ENCODE assay signal across 1 cellular context in genomic region chr10:48463318-48464003, GRCh38.
TF ChIP-seq lines count a peak whose summit lies in the region.

No MANE protein-coding gene starts in this region.

TF ChIP-seq in K562, 482 proteins besides CTCF, POLR2A, EP300 and RAD21 (continues in another document):
- TF ChIP-seq RREB1 (CRISPR knock-in tag; IDR thresholded peaks at IDR 0.05) (peak; percentile 56; the same call in 1 of the 2 replicates), JUND (IDR thresholded peaks at IDR 0.05; ENCODE audit: borderline replicate concordance, low read depth, low read length) (no peak), JUND (tag; IDR thresholded peaks at IDR 0.05; ENCODE audit: borderline replicate concordance, low read depth, low read length) (0 out of 3 replicates have a peak, but pooled peaks have one; percentile 22), ZNF592 (IDR thresholded peaks at IDR 0.05) (peak; percentile 82), SMAD1 (IDR thresholded peaks at IDR 0.05; ENCODE audit: low read depth, low read length, partially characterized antibody) (no peak), ZNF668 (CRISPR knock-in tag; IDR thresholded peaks at IDR 0.05) (peak; percentile 9; the same call in 1 of the 2 replicates), MAZ (CRISPR knock-in tag; conservative IDR thresholded peaks at IDR 0.05 in 1 of 2, IDR thresholded peaks at IDR 0.05 in 1 of 2) (peak in 1 of 2 experiments; percentile 39; a peak in 1 of 4 replicates), ID3 (CRISPR knock-in tag; IDR thresholded peaks at IDR 0.05) (no peak), ID3 (tag; IDR thresholded peaks at IDR 0.05) (0 out of 2 replicates have a peak, but pooled peaks have one; percentile 22), NR1H2 (CRISPR knock-in tag; IDR thresholded peaks at IDR 0.05) (no peak), ZNF507 (tag; conservative IDR thresholded peaks at IDR 0.05) (no peak), ZBTB7A (IDR thresholded peaks at IDR 0.05; ENCODE audit: borderline replicate concordance, control insufficient read depth, low read depth, low read length) (no peak), DMBX1 (CRISPR knock-in tag; IDR thresholded peaks at IDR 0.05; ENCODE audit: borderline replicate concordance) (0 out of 2 replicates have a peak, but pooled peaks have one; percentile 46), EGR1 (conservative IDR thresholded peaks at IDR 0.05) (no peak), RBM15 (IDR thresholded peaks at IDR 0.05; ENCODE audit: insufficient read depth, low read length) (no peak), TFAP4 (CRISPR knock-in tag; IDR thresholded peaks at IDR 0.05; ENCODE audit: borderline replicate concordance) (peak; percentile 77), MYBL2 (IDR thresholded peaks at IDR 0.05; ENCODE audit: low read depth) (no peak), MYBL2 (CRISPR knock-in tag; IDR thresholded peaks at IDR 0.05; ENCODE audit: borderline replicate concordance) (no peak), ZNF398 (CRISPR knock-in tag; IDR thresholded peaks at IDR 0.05) (no peak), L3MBTL2 (IDR thresholded peaks at IDR 0.05) (peak; percentile 52; the same call in 1 of the 2 replicates), GTF3C2 (IDR thresholded peaks at IDR 0.05; ENCODE audit: borderline replicate concordance, extremely low read depth, insufficient read length) (no peak), CXXC5 (CRISPR knock-in tag; IDR thresholded peaks at IDR 0.05) (peak; percentile 35; the same call in 1 of the 2 replicates), ZNF639 (CRISPR knock-in tag; conservative IDR thresholded peaks at IDR 0.05 in 1 of 2, IDR thresholded peaks at IDR 0.05 in 1 of 2) (0 out of 4 replicates have a peak, but pooled peaks of 1 of the 2 experiments have one; percentile 30), STAT5A (IDR thresholded peaks at IDR 0.05; ENCODE audit: borderline replicate concordance, low read length) (no peak), KLF13 (tag; IDR thresholded peaks at IDR 0.05; ENCODE audit: borderline replicate concordance, low read depth) (0 out of 2 replicates have a peak, but pooled peaks have one; percentile 23), REST (CRISPR knock-in tag; IDR thresholded peaks at IDR 0.05; ENCODE audit: low read depth) (0 out of 2 replicates have a peak, but pooled peaks have one; percentile 12), ZNF583 (CRISPR knock-in tag; IDR thresholded peaks at IDR 0.05) (no peak), ZFP36 (IDR thresholded peaks at IDR 0.05; ENCODE audit: low read depth, low read length, partially characterized antibody) (peak; percentile 42), MNT (conservative IDR thresholded peaks at IDR 0.05) (0 out of 4 replicates have a peak, but pooled peaks of 1 of the 2 experiments have one; percentile 25)
